1 cellular context compared by ENCODE assay signal in the genomic region with DNA sequence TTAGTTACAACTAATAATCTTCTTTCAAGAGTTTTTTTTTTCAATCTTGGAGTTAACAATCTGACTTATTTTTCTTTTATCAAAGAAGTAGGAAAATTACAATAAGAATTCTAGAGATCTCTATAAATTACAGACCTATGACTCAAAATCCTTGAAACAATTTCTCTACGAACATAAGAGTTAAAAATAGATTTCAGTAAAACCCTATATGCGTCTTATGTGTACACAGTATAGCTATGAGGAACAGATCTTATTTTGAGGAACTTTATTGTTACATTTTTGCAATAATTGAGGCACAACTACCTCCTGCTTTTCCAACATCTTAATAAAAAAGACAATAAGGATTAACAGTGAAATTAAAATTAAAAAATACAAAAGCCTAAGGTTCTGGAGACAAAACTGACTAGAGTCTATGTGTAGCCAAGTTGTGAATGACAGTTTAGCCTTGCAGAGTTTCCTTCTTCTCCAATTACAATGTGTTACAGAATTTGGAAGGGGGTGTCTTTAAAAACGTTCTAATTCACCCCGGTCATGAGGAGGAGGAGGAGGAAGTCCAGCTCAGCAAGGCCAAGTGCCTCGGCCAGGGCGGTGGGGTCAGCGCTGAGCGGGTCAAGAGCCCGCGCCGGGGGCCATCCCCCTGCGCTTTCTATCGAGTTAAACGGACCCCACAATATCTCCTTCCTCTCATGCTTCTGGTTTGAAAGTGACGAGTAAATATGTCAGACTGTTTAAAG.
TF ChIP-seq lines count a peak whose summit lies in the region.

No MANE protein-coding gene starts in this region.

TF ChIP-seq in IMR-90, 13 proteins besides CTCF, POLR2A, EP300 and RAD21:
- TF ChIP-seq MXI1 (IDR thresholded peaks at IDR 0.05; ENCODE audit: borderline replicate concordance, low read depth, low read length) = no peak
- TF ChIP-seq NFE2L2 (IDR thresholded peaks at IDR 0.05; ENCODE audit: low read depth, low read length) = no peak
- TF ChIP-seq CHD1 (IDR thresholded peaks at IDR 0.05; ENCODE audit: low read depth, low read length) = no peak
- no peak for TF ChIP-seq SMC3 (IDR thresholded peaks at IDR 0.05; ENCODE audit: low read depth, low read length)
- no peak for TF ChIP-seq FOS (IDR thresholded peaks at IDR 0.05; ENCODE audit: low read depth, low read length)
- TF ChIP-seq MAZ (IDR thresholded peaks at IDR 0.05; ENCODE audit: borderline replicate concordance, low read depth, low read length) = no peak
- TF ChIP-seq, protein P1, sequence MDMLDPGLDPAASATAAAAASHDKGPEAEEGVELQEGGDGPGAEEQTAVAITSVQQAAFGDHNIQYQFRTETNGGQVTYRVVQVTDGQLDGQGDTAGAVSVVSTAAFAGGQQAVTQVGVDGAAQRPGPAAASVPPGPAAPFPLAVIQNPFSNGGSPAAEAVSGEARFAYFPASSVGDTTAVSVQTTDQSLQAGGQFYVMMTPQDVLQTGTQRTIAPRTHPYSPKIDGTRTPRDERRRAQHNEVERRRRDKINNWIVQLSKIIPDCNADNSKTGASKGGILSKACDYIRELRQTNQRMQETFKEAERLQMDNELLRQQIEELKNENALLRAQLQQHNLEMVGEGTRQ (IDR thresholded peaks at IDR 0.05; ENCODE audit: low read depth, low read length) = no peak
- TF ChIP-seq BHLHE40 (IDR thresholded peaks at IDR 0.05; ENCODE audit: low read depth, low read length) = no peak
- no peak for TF ChIP-seq RCOR1 (IDR thresholded peaks at IDR 0.05; ENCODE audit: insufficient replicate concordance, low read length)
- TF ChIP-seq RFX5 (IDR thresholded peaks at IDR 0.05; ENCODE audit: low read depth, low read length) = no peak
- TF ChIP-seq, protein P2, sequence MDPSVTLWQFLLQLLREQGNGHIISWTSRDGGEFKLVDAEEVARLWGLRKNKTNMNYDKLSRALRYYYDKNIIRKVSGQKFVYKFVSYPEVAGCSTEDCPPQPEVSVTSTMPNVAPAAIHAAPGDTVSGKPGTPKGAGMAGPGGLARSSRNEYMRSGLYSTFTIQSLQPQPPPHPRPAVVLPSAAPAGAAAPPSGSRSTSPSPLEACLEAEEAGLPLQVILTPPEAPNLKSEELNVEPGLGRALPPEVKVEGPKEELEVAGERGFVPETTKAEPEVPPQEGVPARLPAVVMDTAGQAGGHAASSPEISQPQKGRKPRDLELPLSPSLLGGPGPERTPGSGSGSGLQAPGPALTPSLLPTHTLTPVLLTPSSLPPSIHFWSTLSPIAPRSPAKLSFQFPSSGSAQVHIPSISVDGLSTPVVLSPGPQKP (IDR thresholded peaks at IDR 0.05; ENCODE audit: borderline replicate concordance, low read depth, low read length) = no peak
- TF ChIP-seq CEBPB (IDR thresholded peaks at IDR 0.05; ENCODE audit: low read depth, low read length) = no peak
- no peak for TF ChIP-seq MAFK (IDR thresholded peaks at IDR 0.05; ENCODE audit: low read depth, low read length)
